27 cellular contexts compared by ENCODE assay signal in the genomic region with DNA sequence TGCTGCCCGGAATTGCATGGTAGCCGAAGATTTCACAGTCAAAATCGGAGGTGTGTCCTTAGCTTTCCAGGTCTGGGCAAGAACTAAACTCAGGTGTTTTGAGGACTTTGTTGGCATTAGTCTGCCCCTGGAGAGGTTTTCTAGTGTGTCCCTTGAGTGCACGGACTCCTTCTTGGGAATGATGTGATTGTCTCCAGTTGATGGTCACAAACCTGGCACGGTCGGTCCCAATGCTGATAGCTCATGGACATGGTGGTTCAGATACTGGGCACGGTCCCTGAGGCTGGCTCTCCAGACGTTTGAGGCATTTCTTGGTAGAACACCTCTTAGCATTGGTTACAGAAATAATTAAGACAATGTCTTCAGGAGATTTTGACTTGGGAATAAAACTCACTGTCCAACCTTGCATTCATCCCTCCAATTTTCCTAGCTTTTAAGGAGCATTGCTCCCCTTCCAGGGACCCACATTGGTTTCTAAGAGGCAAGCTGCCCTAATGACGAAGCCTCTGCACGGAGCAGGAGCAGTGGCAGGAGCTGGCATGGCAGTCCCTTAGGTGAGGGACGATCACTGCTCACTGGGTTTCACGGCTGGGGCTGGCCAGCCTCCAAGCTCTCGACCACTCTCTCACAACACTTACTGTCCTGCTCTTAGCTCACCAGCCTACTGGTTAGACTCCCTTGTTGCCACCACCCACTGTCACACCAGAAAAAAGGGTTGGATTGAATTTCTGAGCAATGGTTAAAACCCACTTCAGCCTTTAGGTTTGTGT.
"Had no signal": no experiment of that assay in that cellular context is flagged by ENCODE, and none has a peak within 500 bp of the region (broad histone marks: within the 10 kb centered on the region; RNA-seq: fewer than 3 reads in every experiment).

No MANE protein-coding gene starts in this region.

- H3K4me1 ChIP-seq: SJCRH30 had no signal

- ATAC-seq: activated CD8-positive, alpha-beta T cell treated with anti-CD3 and anti-CD28 coated beads, Interleukin-2, amount 10 ng/mL, durations not matched to agents 7 days and 5 days; activated naive CD4-positive, alpha-beta T cell treated with anti-CD3 and anti-CD28 coated beads, Interleukin-2, amount 50 U/mL, for 72 hours; activated naive CD8-positive, alpha-beta T cell treated with anti-CD3 and anti-CD28 coated beads, Interleukin-2, amount 50 U/mL, for 24 hours; Panc1; WTC11 had no signal

- H3K27ac ChIP-seq: KMS-11, SJCRH30 had no signal

- H3K4me3 ChIP-seq: MG63, SJCRH30 had no signal

- H3K27me3 ChIP-seq: MG63, SJCRH30 had no signal

- H3K9me3 ChIP-seq: MG63, SK-N-SH had no signal

- DNase-seq: activated CD4-positive, alpha-beta T cell treated with anti-CD3 and anti-CD28 coated beads for 48 hours; activated CD4-positive, alpha-beta T cell treated with anti-CD3 and anti-CD28 coated beads, Interleukin-2, amount 50 U/mL, for 4 hours; activated CD4-positive, CD25-positive, alpha-beta regulatory T cell treated with anti-CD3 and anti-CD28 coated beads, Interleukin-2, amount 50 U/mL, for 72 hours; activated CD8-positive, alpha-beta memory T cell treated with anti-CD3 and anti-CD28 coated beads, Interleukin-2, amount 50 U/mL, for 48 hours; activated CD8-positive, alpha-beta T cell treated with anti-CD3 and anti-CD28 coated beads, Interleukin-2, amount 10 ng/mL, durations not matched to agents 7 days and 5 days; activated naive CD4-positive, alpha-beta T cell treated with Interleukin-2 at 50 U/mL for 16 hours; activated naive CD8-positive, alpha-beta T cell treated with anti-CD3 and anti-CD28 coated beads, Interleukin-2, amount 50 U/mL, for 24 hours; activated T-cell treated with anti-CD3 and anti-CD28 coated beads, Interleukin-2, amount 50 U/mL, for 1 hour; amniotic stem cell; MG63; NCI-H146; NCI-H187 treated with DMSO at 0.1 percent for 48 hours; NCI-H2081 treated with DMSO at 0.1 percent for 48 hours; NCI-H2171 treated with DMSO at 0.1 percent for 48 hours; NCI-H226; NCI-H526; NCI-H774; NK-92 treated with Interleukin-12 subunit alpha and Interleukin-12 subunit beta, amount 100 ng/mL, for 24 hours; OCI-M1; Right ventricle myocardium superior; RPMI8226; SJCRH30; SK-N-SH had no signal
